ENCODE assay signal across 8 cellular contexts in genomic region chr9:5832543-5833529, GRCh38. TPM values are rescaled to one million over a fixed set of nuclear protein-coding genes. Genes with fewer than 3 reads are reported as not detected.
A peak's percentile ranks its signal among the peaks of the same experiment; 100 is the strongest.
DNase-seq lines count a peak whose midpoint lies in the region; ATAC-seq and TF ChIP-seq lines count a peak whose summit lies in the region.

Gene ERMP1 (minus strand): TSS chr9:5833117. CDS start chr9:5833027, 90 bp downstream.

- POLR2A ChIA-PET in CD8-positive, alpha-beta T cell (lab: Charles Lee), result interaction anchor here (0.6 to 3.5 kb wide), 12 partner anchors 9 to 582 kb away, joined by 3 to 30 read pairs (median 4); partner anchors contain the start of gene RANBP6
- POLR2A ChIA-PET in activated CD4-positive, alpha-beta memory T cell treated with anti-CD3 and anti-CD28 coated beads, Interleukin-2, amount 10 ng/mL, durations not matched to agents 7 days and 5 days (lab: Charles Lee), result interaction anchor here (0.7 to 6.6 kb wide), 17 partner anchors 9 to 580 kb away, joined by 3 to 74 read pairs (median 4); partner anchors contain the start of genes CD274, RANBP6, RIC1 and UHRF2

- peak; percentile 85 to 95 (median 88) for DNase-seq in CD8-positive, alpha-beta T cell
- peak; percentile 90 for DNase-seq in NCI-H774 (lab: John Stamatoyannopoulos, UW)
- peak; percentile 91 for DNase-seq in activated CD4-positive, alpha-beta memory T cell treated with anti-CD3 and anti-CD28 coated beads, Interleukin-2, amount 10 ng/mL, durations not matched to agents 7 days and 5 days
- DNase-seq in lung (ENCODE audit: low spot score), result peak; percentile 89
- peak; percentile 80 to 88 (median 85) for DNase-seq in stimulated activated CD4-positive, alpha-beta T cell treated with anti-CD3 and anti-CD28 coated beads, TNF-alpha, amount 100 ng/mL, for 4 hours (ENCODE audit: low read depth in 3 of 3)

- no peaks in the 10 kb centered on the region for H3K9me3 Mint-ChIP-seq in CD8-positive, alpha-beta T cell
- H3K9me3 Mint-ChIP-seq in activated CD4-positive, alpha-beta memory T cell treated with anti-CD3 and anti-CD28 coated beads, Interleukin-2, amount 10 ng/mL, durations not matched to agents 7 days and 5 days, result no peaks in the 10 kb centered on the region

- peak within 1 kb of the TSS; percentile 96 for H3K4me3 Mint-ChIP-seq in CD8-positive, alpha-beta T cell
- peak within 1 kb of the TSS; percentile 85 for H3K4me3 Mint-ChIP-seq in activated CD4-positive, alpha-beta memory T cell treated with anti-CD3 and anti-CD28 coated beads, Interleukin-2, amount 10 ng/mL, durations not matched to agents 7 days and 5 days

- 3% methylated on average over 95 of the region's 95 CpGs for WGBS in ectodermal cell, 2 experiments
- WGBS in lung, 2 donors, result 1% methylated on average over 78 to 95 of the region's 95 CpGs

- intact Hi-C loops in CD8-positive, alpha-beta T cell (cut with DNase I, micrococcal nuclease), result loop anchor here (1.0 to 10.0 kb wide), 14 partner anchors 8 to 1156 kb away; partner anchors contain the start of genes CD274 (in 2 of the 2), CDC37L1 (in 1 of the 2), JAK2 (in 1 of the 2) and PLGRKT (in 1 of the 2)

- peak; percentile 87 for ATAC-seq in CD8-positive, alpha-beta T cell
- ATAC-seq in GM19452 (IDR thresholded peaks at IDR 0.05; ENCODE audit: unreplicated experiment), result peak; percentile 75
- ATAC-seq in HG03575 (IDR thresholded peaks at IDR 0.05; ENCODE audit: extremely low read depth, insufficient number of reproducible peaks, low FRiP score, unreplicated experiment), result peak; percentile 47
- ATAC-seq in lung (ENCODE audit: insufficient read depth, low FRiP score), result peak; percentile 94

- peak within 1 kb of the TSS; percentile 91 for H3K4me3 ChIP-seq in CD8-positive, alpha-beta T cell (ENCODE audit: low read depth, low read length)
- H3K4me3 ChIP-seq in ectodermal cell (ENCODE audit: insufficient read depth, low read depth, low read length) (peak within 1 kb of the TSS; percentile 77), lung (peak within 1 kb of the TSS; percentile 97)

- CTCF ChIA-PET in CD8-positive, alpha-beta T cell (lab: Charles Lee), result interaction anchor here (0.7 to 4.1 kb wide), 23 partner anchors 9 to 209 kb away, joined by 3 to 28 read pairs (median 4); a partner anchor contains a TSS
- CTCF ChIA-PET in activated CD4-positive, alpha-beta memory T cell treated with anti-CD3 and anti-CD28 coated beads, Interleukin-2, amount 10 ng/mL, durations not matched to agents 7 days and 5 days (lab: Charles Lee), result interaction anchor here (0.6 to 4.3 kb wide), 42 partner anchors 8 to 580 kb away, joined by 3 to 64 read pairs (median 5); partner anchors contain the start of genes CD274, PDCD1LG2, RANBP6 and UHRF2

- H3K27me3 Mint-ChIP-seq in CD8-positive, alpha-beta T cell (ENCODE audit: low read depth), result no peaks in the 10 kb centered on the region
- H3K27me3 Mint-ChIP-seq in activated CD4-positive, alpha-beta memory T cell treated with anti-CD3 and anti-CD28 coated beads, Interleukin-2, amount 10 ng/mL, durations not matched to agents 7 days and 5 days, result no peaks in the 10 kb centered on the region

- H3K27ac Mint-ChIP-seq in CD8-positive, alpha-beta T cell, result peak within 1 kb of the TSS; percentile 88
- peak within 1 kb of the TSS; percentile 84 for H3K27ac Mint-ChIP-seq in activated CD4-positive, alpha-beta memory T cell treated with anti-CD3 and anti-CD28 coated beads, Interleukin-2, amount 10 ng/mL, durations not matched to agents 7 days and 5 days

- H3K4me1 ChIP-seq in CD8-positive, alpha-beta T cell (ENCODE audit: insufficient read depth, low read length), result peaks cover 34% of the 10 kb centered on the region
- peaks cover 4% of the 10 kb centered on the region for H3K4me1 ChIP-seq in ectodermal cell (ENCODE audit: control insufficient read depth, insufficient read depth, low read length)
- H3K4me1 ChIP-seq in lung (ENCODE audit: control insufficient read depth in 2 of 2, insufficient read depth in 2 of 2, low read length in 2 of 2), result peaks cover 0 to 3% of the 10 kb centered on the region in 2 donors

- TF ChIP-seq CTCF in CD8-positive, alpha-beta T cell (IDR thresholded peaks at IDR 0.05), result peak; percentile 83
- TF ChIP-seq CTCF in lung (IDR thresholded peaks at IDR 0.05; ENCODE audit: control extremely low read depth, extremely low read depth), result peak; percentile 86

- no peaks in the 10 kb centered on the region for H3K36me3 ChIP-seq in CD8-positive, alpha-beta T cell (ENCODE audit: insufficient read depth, low read length)
- H3K36me3 ChIP-seq in ectodermal cell (ENCODE audit: control insufficient read depth, insufficient read depth, low read length) (no peaks in the 10 kb centered on the region), lung (ENCODE audit: control insufficient read depth in 2 of 2, insufficient read depth in 2 of 2, low read length in 2 of 2) (no peaks in the 10 kb centered on the region)

- peaks cover 28% of the 10 kb centered on the region for H3K36me3 Mint-ChIP-seq in CD8-positive, alpha-beta T cell
- peaks cover 27% of the 10 kb centered on the region for H3K36me3 Mint-ChIP-seq in activated CD4-positive, alpha-beta memory T cell treated with anti-CD3 and anti-CD28 coated beads, Interleukin-2, amount 10 ng/mL, durations not matched to agents 7 days and 5 days (ENCODE audit: low read depth)

- no peaks in the 10 kb centered on the region for H3K27me3 ChIP-seq in CD8-positive, alpha-beta T cell (ENCODE audit: insufficient read depth, low read length)
- H3K27me3 ChIP-seq in ectodermal cell (ENCODE audit: control insufficient read depth, insufficient read depth, low read length, poor library complexity, severe bottlenecking), result peaks cover 8% of the 10 kb centered on the region
- H3K27me3 ChIP-seq in lung (ENCODE audit: control insufficient read depth, insufficient read depth), result no peaks in the 10 kb centered on the region

- H3K4me1 Mint-ChIP-seq in CD8-positive, alpha-beta T cell (ENCODE audit: low read depth), result peaks cover 66% of the 10 kb centered on the region
- H3K4me1 Mint-ChIP-seq in activated CD4-positive, alpha-beta memory T cell treated with anti-CD3 and anti-CD28 coated beads, Interleukin-2, amount 10 ng/mL, durations not matched to agents 7 days and 5 days, result peaks cover 54% of the 10 kb centered on the region

- no peaks in the 10 kb centered on the region for H3K9me3 ChIP-seq in CD8-positive, alpha-beta T cell (ENCODE audit: low read length)
- no peaks in the 10 kb centered on the region for H3K9me3 ChIP-seq in ectodermal cell (ENCODE audit: control insufficient read depth, low read length)
- H3K9me3 ChIP-seq in lung (ENCODE audit: control insufficient read depth in 2 of 2, insufficient read depth in 1 of 2, low read length in 1 of 2), result no peaks in the 10 kb centered on the region

- peak within 1 kb of the TSS; percentile 41 for H3K27ac ChIP-seq in CD8-positive, alpha-beta T cell (ENCODE audit: low read depth, low read length)
- no peak within 1 kb of the TSS for H3K27ac ChIP-seq in ectodermal cell (ENCODE audit: insufficient read depth, low read depth, low read length, poor library complexity, severe bottlenecking)
- H3K27ac ChIP-seq in lung (ENCODE audit: low read depth in 1 of 2, low read length in 1 of 2), result peak within 1 kb of the TSS; percentile 69 to 93

RNA-seq across cellular contexts. Expression of gene ERMP1, which starts in this region (rescaled TPM):
- 1 to 10 TPM; 5.2 to 7.9 TPM for total RNA-seq in CD8-positive, alpha-beta T cell
- 10 to 100 TPM; 35.1 to 39.1 TPM for total RNA-seq in activated CD4-positive, alpha-beta memory T cell treated with anti-CD3 and anti-CD28 coated beads, Interleukin-2, amount 10 ng/mL, durations not matched to agents 7 days and 5 days
- 21.7 TPM for polyA plus RNA-seq in ectodermal cell (2013, experiment 1 of 4)
- 26.5 TPM for polyA plus RNA-seq in ectodermal cell (2013, experiment 2 of 4)
- 19.9 TPM for polyA plus RNA-seq in ectodermal cell (2013, experiment 3 of 4)
- polyA plus RNA-seq in ectodermal cell (2013, experiment 4 of 4), result 22.5 TPM
- total RNA-seq in lung, result 10 to 100 TPM; 19.0 to 21.5 TPM
- 1 to 10 TPM; 3.1 to 7.1 TPM for polyA plus RNA-seq in lung
